In genomic region chr5:66174338-66174737, GRCh38 we compare ENCODE assay signal across 9 cellular contexts. TPM values are rescaled to one million over a fixed set of nuclear protein-coding genes. Genes with fewer than 3 reads are reported as not detected.
DNase-seq lines count a peak whose midpoint lies in the region; ATAC-seq, FAIRE-seq and TF ChIP-seq lines count a peak whose summit lies in the region.
"Had no signal": no experiment of that assay in that cellular context is flagged by ENCODE, and none has a peak within 500 bp of the region (broad histone marks: within the 10 kb centered on the region; RNA-seq: fewer than 3 reads in every experiment).

No MANE protein-coding gene starts in this region.

- WGBS in HepG2 (ENCODE audit: low lambda C conversion rate) = 93% methylated on average over 3 of the region's 3 CpGs

- no peaks in the 10 kb centered on the region; the same call in 1 of the 2 replicates for H4K20me1 ChIP-seq in HepG2 (ENCODE audit: insufficient read depth, low read length)

- H3K79me2 ChIP-seq in HepG2 (ENCODE audit: insufficient read depth, low read length) = no peaks in the 10 kb centered on the region

- FAIRE-seq in HepG2 (lab: Jason Lieb, UNC) = no peak

- no peak overlapping the region for H3K9ac ChIP-seq in adipocyte (ENCODE audit: low read length)
- H3K9ac ChIP-seq in HepG2 (ENCODE audit: insufficient read depth, low read depth, low read length) = no peak overlapping the region

- no TSS peak for BruUV-seq in HepG2 (replicated peaks; lab: Mats Ljungman, UMichigan)

- H3K9me3 Mint-ChIP-seq in HFFc6 = no peaks in the 10 kb centered on the region

- DNase-seq in Ammon's horn (ENCODE audit: low spot score) (peak; percentile 54), HFFc6 (peak; percentile 19), adipocyte (ENCODE audit: low read depth) (peak; percentile 59), HepG2 (ENCODE audit: low spot score) (peak; percentile 3), GF-D8 (lab: John Stamatoyannopoulos, UW) (no peak), NCI-H1092 (lab: John Stamatoyannopoulos, UW) (no peak)
- no peak for DNase-seq in stimulated activated CD4-positive, alpha-beta T cell treated with anti-CD3 and anti-CD28 coated beads, Interleukin-4, amount 100 ng/mL, for 1 hour
- DNase-seq: aorta had no signal

- CTCF ChIA-PET in HepG2 (lab: Yijun Ruan, JAX; ENCODE audit: low intra/inter-chr PET ratio, low total read pairs) = no interaction called here

- POLR2A ChIA-PET in HepG2 (lab: Yijun Ruan, JAX) = no interaction called here

- H3K4me2 ChIP-seq in HepG2 (ENCODE audit: low read depth, low read length) = no peak overlapping the region

- TF ChIP-seq POLR2A in HepG2 (IDR thresholded peaks at IDR 0.05; ENCODE audit: insufficient read depth in 1 of 2, low read depth in 2 of 2, low read length in 2 of 2) = no peak

- H3K4me3 Mint-ChIP-seq in HFFc6 = no peak overlapping the region

- no peaks in the 10 kb centered on the region for H3K9me3 ChIP-seq in adipocyte (ENCODE audit: control insufficient read depth, low read length)
- no peaks in the 10 kb centered on the region for H3K9me3 ChIP-seq in HepG2 (ENCODE audit: low read length)

- in situ Hi-C loops in HepG2 (cut with HindIII; ENCODE audit: extremely low pct_ligation_motif_present, low pct_unique_long_range_greater_than_20kb) = no loop called here

- H3K36me3 Mint-ChIP-seq in HFFc6 (ENCODE audit: low read depth) = peaks cover 49% of the 10 kb centered on the region

- no peak overlapping the region for H2AFZ ChIP-seq in HepG2 (ENCODE audit: low read length)

- H3K4me3 ChIP-seq in adipocyte (ENCODE audit: low read length) (no peak overlapping the region), HepG2 (replicated peaks in 1 of 3; ENCODE audit: insufficient read depth in 1 of 3, low read depth in 2 of 3, low read length in 3 of 3) (no peak overlapping the region)

- H3K27ac Mint-ChIP-seq in HFFc6 = no peak overlapping the region

- no peaks in the 10 kb centered on the region for H3K27me3 Mint-ChIP-seq in HFFc6 (ENCODE audit: insufficient read depth)

- no peak for TF ChIP-seq RAD21 in HepG2 (CRISPR knock-in tag; IDR thresholded peaks at IDR 0.05)

- no peak overlapping the region for H3K27ac ChIP-seq in HepG2 (ENCODE audit: extremely low read length, insufficient read depth, low read length)

- intact Hi-C loops in HepG2 (cut with micrococcal nuclease; ENCODE audit: unreplicated experiment) = no loop called here

- H3K36me3 ChIP-seq in adipocyte (ENCODE audit: control insufficient read depth, insufficient read depth, low read length, severe bottlenecking) (peaks cover 88% of the 10 kb centered on the region), HepG2 (replicated peaks in 1 of 2; ENCODE audit: control insufficient read depth in 1 of 2, insufficient read depth in 2 of 2, low read length in 2 of 2) (peaks cover 5 to 74% of the 10 kb centered on the region in 2 experiments)

- TF ChIP-seq CTCF in HFFc6 (IDR thresholded peaks at IDR 0.05) (peak; percentile 53), HepG2 (CRISPR knock-in tag; IDR thresholded peaks at IDR 0.05) (no peak)

- ATAC-seq in HepG2 (peak; percentile 44; the same call in 2 of the 3 replicates), GM21576 (IDR thresholded peaks at IDR 0.05; ENCODE audit: unreplicated experiment) (no peak)

- TF ChIP-seq EP300 in HepG2 (IDR thresholded peaks at IDR 0.05; ENCODE audit: low read depth in 2 of 2, low read length in 2 of 2) (no peak), HepG2 (CRISPR knock-in tag; IDR thresholded peaks at IDR 0.05; ENCODE audit: borderline replicate concordance) (no peak)

- no peaks in the 10 kb centered on the region for H3K27me3 ChIP-seq in adipocyte (replicated peaks; ENCODE audit: control insufficient read depth, insufficient read depth, low read length)
- H3K27me3 ChIP-seq in HepG2 (ENCODE audit: control insufficient read depth in 1 of 2, insufficient read depth in 2 of 2, low read length in 2 of 2) = no peaks in the 10 kb centered on the region

- H3K4me1 Mint-ChIP-seq in HFFc6 (ENCODE audit: low read depth) = peaks cover 10% of the 10 kb centered on the region

- H3K4me1 ChIP-seq in adipocyte (ENCODE audit: control insufficient read depth, insufficient read depth, low read length) (peaks cover 8% of the 10 kb centered on the region), HepG2 (ENCODE audit: insufficient read depth, low read length) (no peaks in the 10 kb centered on the region)

TF ChIP-seq in HepG2, 621 proteins besides CTCF, POLR2A, EP300 and RAD21 (continues in another document):
- TF ChIP-seq KDM6A (CRISPR knock-in tag; IDR thresholded peaks at IDR 0.05; ENCODE audit: low read depth) (no peak), ZNF17 (CRISPR knock-in tag; IDR thresholded peaks at IDR 0.05) (no peak), ZNF317 (CRISPR knock-in tag; IDR thresholded peaks at IDR 0.05) (no peak), U2AF1 (optimal IDR thresholded peaks at IDR 0.05; ENCODE audit: low read depth, low read length) (no peak), ZNF276 (CRISPR knock-in tag; IDR thresholded peaks at IDR 0.05; ENCODE audit: low read depth) (no peak), ZNF547 (CRISPR knock-in tag; IDR thresholded peaks at IDR 0.05) (no peak), YEATS2 (CRISPR knock-in tag; IDR thresholded peaks at IDR 0.05; ENCODE audit: borderline replicate concordance) (no peak), ZNF335 (CRISPR knock-in tag; IDR thresholded peaks at IDR 0.05) (no peak)

RNA-seq across cellular contexts. Expression of gene SREK1, which starts 30.2 kb away (rescaled TPM):
- total RNA-seq in HFFc6 (2021; fragmentation: NEBNext Ultra II Directional; extraction: Animal tissue kit (Norgen Biotek cat#: 25700)) = 10 to 100 TPM; 32.4 to 39.7 (median 37.0) TPM
- 46.5 and 90.9 TPM in 2 replicates for total RNA-seq in HepG2 (2016; rRNA removed; fragmentation: Illumina TruSeq; extraction: Trizol)
- 3.4 and 4.6 TPM in 2 replicates for total RNA-seq in HepG2 (2016; cell fraction: cytosol; rRNA removed; fragmentation: Illumina TruSeq; extraction: Trizol; ENCODE audit: low read depth)
- 43.6 and 92.7 TPM in 2 replicates for total RNA-seq in HepG2 (2016; cell fraction: insoluble cytoplasmic fraction; rRNA removed; fragmentation: Illumina TruSeq; extraction: Trizol)
- 8.6 and 12.6 TPM in 2 replicates for total RNA-seq in HepG2 (2016; cell fraction: membrane; rRNA removed; fragmentation: Illumina TruSeq; extraction: Trizol)
- 268 and 291 TPM in 2 replicates for total RNA-seq in HepG2 (2016; cell fraction: nucleus; rRNA removed; fragmentation: Illumina TruSeq; extraction: Trizol)
- polyA plus RNA-seq in HepG2 (2011; rRNA removed) = 49.2 and 60.6 TPM in 2 replicates
- 8.1 and 8.6 TPM in 2 replicates for polyA plus RNA-seq in HepG2 (2011; cell fraction: cytosol; rRNA removed)
- polyA plus RNA-seq in HepG2 (2011; cell fraction: nucleus; rRNA removed) = 117 and 132 TPM in 2 replicates
- polyA plus RNA-seq in HepG2 (2012) = 30.0 and 51.7 TPM in 2 replicates
- 0.93 and 1.2 TPM in 2 replicates for polyA plus RNA-seq in HepG2 (2016; cell fraction: cytosol; fragmentation: Illumina TruSeq; extraction: Trizol; ENCODE audit: low read depth)
- polyA plus RNA-seq in HepG2 (2016; cell fraction: insoluble cytoplasmic fraction; fragmentation: Illumina TruSeq; extraction: Trizol; ENCODE audit: low read depth) = 40.2 and 41.5 TPM in 2 replicates
- 3.6 and 4.5 TPM in 2 replicates for polyA plus RNA-seq in HepG2 (2016; cell fraction: membrane; fragmentation: Illumina TruSeq; extraction: Trizol; ENCODE audit: low read depth)
- polyA plus RNA-seq in HepG2 (2016; cell fraction: nucleus; fragmentation: Illumina TruSeq; extraction: Trizol; ENCODE audit: insufficient read depth, low read depth) = 335 and 346 TPM in 2 replicates
- 74.5 and 94.2 TPM in 2 replicates for polyA minus RNA-seq in HepG2 (2011; rRNA and poly(A)+ RNA removed; ENCODE audit: low replicate concordance)
- polyA minus RNA-seq in HepG2 (2011; cell fraction: cytosol; rRNA and poly(A)+ RNA removed) = 10.0 and 13.3 TPM in 2 replicates
- polyA minus RNA-seq in HepG2 (2011; cell fraction: nucleus; rRNA and poly(A)+ RNA removed) = 404 and 556 TPM in 2 replicates

Comparison
In these comparisons a context has a peak if more than half of its experiments do, and no peak if none do; other contexts are left out.
1. DNase-seq: peak in Ammon's horn (single experiment), HFFc6 (single experiment), adipocyte (single experiment) and HepG2 (single experiment); none in stimulated activated CD4-positive, alpha-beta T cell treated with anti-CD3 and anti-CD28 coated beads, Interleukin-4, amount 100 ng/mL, for 1 hour (single experiment), GF-D8 (single experiment) and NCI-H1092 (single experiment).